In genomic region chr3:48573973-48574585, GRCh38 we compare ENCODE assay signal across 1 cellular context.
TF ChIP-seq lines count a peak whose summit lies in the region.

No MANE protein-coding gene starts in this region.

TF ChIP-seq in HepG2, 621 proteins besides CTCF, POLR2A, EP300 and RAD21 (continued from another document):
- no peak for TF ChIP-seq ZNF841 (CRISPR knock-in tag; IDR thresholded peaks at IDR 0.05; ENCODE audit: borderline replicate concordance)
- TF ChIP-seq GPBP1L1 (CRISPR knock-in tag; IDR thresholded peaks at IDR 0.05), result no peak
- no peak for TF ChIP-seq ZBTB44 (CRISPR knock-in tag; IDR thresholded peaks at IDR 0.05)
- no peak for TF ChIP-seq ADNP (CRISPR knock-in tag; IDR thresholded peaks at IDR 0.05)
- TF ChIP-seq SRSF1 (optimal IDR thresholded peaks at IDR 0.05; ENCODE audit: low read depth, low read length), result no peak
- TF ChIP-seq HOXA5 (CRISPR knock-in tag; IDR thresholded peaks at IDR 0.05), result no peak
- no peak for TF ChIP-seq GABPB1 (CRISPR knock-in tag; IDR thresholded peaks at IDR 0.05)
- no peak for TF ChIP-seq ZNF513 (CRISPR knock-in tag; conservative IDR thresholded peaks at IDR 0.05)
- TF ChIP-seq IKZF1 (IDR thresholded peaks at IDR 0.05), result 0 out of 2 replicates have a peak, but pooled peaks have one; percentile 63
- TF ChIP-seq ZNF382 (CRISPR knock-in tag; IDR thresholded peaks at IDR 0.05; ENCODE audit: borderline replicate concordance), result no peak
- 0 out of 2 replicates have a peak, but pooled peaks have one; percentile 15 for TF ChIP-seq RXRA (CRISPR knock-in tag; IDR thresholded peaks at IDR 0.05)
